ENCODE assay signal across 22 cellular contexts in genomic region chr3:126551839-126552687, GRCh38. TPM values are rescaled to one million over a fixed set of nuclear protein-coding genes. Genes with fewer than 3 reads are reported as not detected.
DNase-seq lines count a peak whose midpoint lies in the region; ATAC-seq, FAIRE-seq and TF ChIP-seq lines count a peak whose summit lies in the region.
"Had no signal": no experiment of that assay in that cellular context is flagged by ENCODE, and none has a peak within 500 bp of the region (broad histone marks: within the 10 kb centered on the region; RNA-seq: fewer than 3 reads in every experiment).

No MANE protein-coding gene starts in this region.

- no peaks in the 10 kb centered on the region for H3K36me3 Mint-ChIP-seq in natural killer cell
- H3K36me3 Mint-ChIP-seq: memory B cell had no signal

- no peak for TF ChIP-seq CTCF in coronary artery (IDR thresholded peaks at IDR 0.05)
- no peak for TF ChIP-seq CTCF in natural killer cell (IDR thresholded peaks at IDR 0.05)
- no peak for TF ChIP-seq CTCF in uterus (IDR thresholded peaks at IDR 0.05)

- peaks cover 0 to 7% of the 10 kb centered on the region in 2 donors for H3K27me3 Mint-ChIP-seq in natural killer cell (ENCODE audit: low read depth in 2 of 2)

- peak; percentile 47 for DNase-seq in activated effector memory CD4-positive, alpha-beta T cell treated with anti-CD3 and anti-CD28 coated beads, Interleukin-2, amount 50 U/mL, for 16 hours
- DNase-seq in activated effector memory CD4-positive, alpha-beta T cell treated with Interleukin-2 at 50 U/mL for 16 hours = no peak
- DNase-seq in coronary artery (ENCODE audit: low spot score) = peak; percentile 52
- peak; percentile 5 for DNase-seq in natural killer cell
- peak; percentile 3 to 4 for DNase-seq in uterus
- no peak for DNase-seq in RCC 7860 (ENCODE audit: low spot score)
- DNase-seq in stimulated activated CD4-positive, alpha-beta T cell treated with anti-CD3 and anti-CD28 coated beads, Interleukin-1b, Interleukin-23, amount 100 ng/mL, for 48 hours = no peak
- DNase-seq: activated CD4-positive, CD25-positive, alpha-beta regulatory T cell treated with anti-CD3 and anti-CD28 coated beads, Interleukin-2, amount 50 U/mL, for 72 hours; foreskin keratinocyte; NCI-H2171; NK-92 treated with Interleukin-12 subunit alpha and Interleukin-12 subunit beta, amount 100 ng/mL, for 24 hours; stimulated activated CD4-positive, alpha-beta T cell treated with anti-CD3 and anti-CD28 coated beads, Interleukin-4, amount 100 ng/mL, for 4 hours had no signal

- H3K4me3 Mint-ChIP-seq in natural killer cell = no peak overlapping the region
- H3K4me3 Mint-ChIP-seq: memory B cell, neural crest cell, T-helper 17 cell had no signal

- H3K9me3 ChIP-seq in uterus = no peaks in the 10 kb centered on the region
- H3K9me3 ChIP-seq: Caco-2, upper lobe of left lung had no signal

- H3K4me1 Mint-ChIP-seq in natural killer cell = no peaks in the 10 kb centered on the region
- H3K4me1 Mint-ChIP-seq: memory B cell had no signal

- intact Hi-C loops in natural killer cell (cut with micrococcal nuclease) (no loop called here), uterus (cut with DNase I; ENCODE audit: low total_unique reads) (no loop called here)

- no peaks in the 10 kb centered on the region for H3K4me1 ChIP-seq in uterus
- H3K4me1 ChIP-seq: Caco-2, foreskin keratinocyte, upper lobe of left lung had no signal

- H3K4me3 ChIP-seq in coronary artery = no peak overlapping the region
- H3K4me3 ChIP-seq in uterus = no peak overlapping the region
- H3K4me3 ChIP-seq: cardiac muscle cell, K562, upper lobe of left lung had no signal

- no peaks in the 10 kb centered on the region for H3K27me3 ChIP-seq in uterus
- H3K27me3 ChIP-seq: cardiac muscle cell, upper lobe of left lung had no signal

- ATAC-seq in natural killer cell = no peak
- no peak for ATAC-seq in HG02884 (IDR thresholded peaks at IDR 0.05; ENCODE audit: unreplicated experiment)
- ATAC-seq: foreskin keratinocyte, K562, T-helper 17 cell had no signal

- FAIRE-seq in RCC 7860 (lab: Jason Lieb, UNC) = no peak
- FAIRE-seq: endometrium, GM18507, K562 had no signal

- no peaks in the 10 kb centered on the region for H3K36me3 ChIP-seq in uterus
- H3K36me3 ChIP-seq: cardiac muscle cell, upper lobe of left lung had no signal

- no peaks in the 10 kb centered on the region for H3K9me3 Mint-ChIP-seq in natural killer cell
- H3K9me3 Mint-ChIP-seq: memory B cell, neural crest cell had no signal

- H3K27ac Mint-ChIP-seq in natural killer cell = no peak overlapping the region
- H3K27ac Mint-ChIP-seq: memory B cell, T-helper 17 cell had no signal

- no peak overlapping the region for H3K27ac ChIP-seq in coronary artery
- no peak overlapping the region for H3K27ac ChIP-seq in uterus
- H3K27ac ChIP-seq: cardiac muscle cell, foreskin keratinocyte, upper lobe of left lung had no signal

- TF ChIP-seq POLR2A in uterus (IDR thresholded peaks at IDR 0.05) = no peak

RNA-seq across cellular contexts. Expression of gene C3orf22, which starts 6.7 kb away (rescaled TPM):
- total RNA-seq in natural killer cell = not detected
- total RNA-seq in uterus = not detected
- total RNA-seq: Caco-2, cardiac muscle cell, foreskin keratinocyte, K562, neural crest cell, T-helper 17 cell, upper lobe of left lung had no signal

RNA-seq across cellular contexts. Expression of gene CHST13, which starts 28.1 kb away (rescaled TPM):
- total RNA-seq in natural killer cell = under 1 TPM in 2 of 3 donors, not detected in 1; 0.19 to 0.20 TPM
- under 1 TPM in 2 of 4 donors, not detected in 2; 0.24 to 0.62 TPM for total RNA-seq in uterus
- total RNA-seq: K562 had no signal

RNA-seq across cellular contexts. Expression of gene UROC1, which starts 34.5 kb away (rescaled TPM):
- total RNA-seq in natural killer cell (not detected), uterus (under 1 TPM in 1 of 4 donors, not detected in 3; 0.07 TPM)
- total RNA-seq: Caco-2, cardiac muscle cell, foreskin keratinocyte, K562, neural crest cell, T-helper 17 cell, upper lobe of left lung had no signal

Comparison
In these comparisons a context has a peak if more than half of its experiments do, and no peak if none do; other contexts are left out.
1. DNase-seq: peak in activated effector memory CD4-positive, alpha-beta T cell treated with anti-CD3 and anti-CD28 coated beads, Interleukin-2, amount 50 U/mL, for 16 hours (single experiment), coronary artery (single experiment), natural killer cell (single experiment) and uterus (2 of 2); none in activated effector memory CD4-positive, alpha-beta T cell treated with Interleukin-2 at 50 U/mL for 16 hours (single experiment), RCC 7860 (single experiment) and stimulated activated CD4-positive, alpha-beta T cell treated with anti-CD3 and anti-CD28 coated beads, Interleukin-1b, Interleukin-23, amount 100 ng/mL, for 48 hours (single experiment).